In genomic region chr6:31586013-31586412, GRCh38 we compare ENCODE assay signal across 1 cellular context.
TF ChIP-seq lines count a peak whose summit lies in the region.

Gene LST1 (plus strand): TSS chr6:31586277. CDS start chr6:31587300, 1,023 bp downstream.

TF ChIP-seq in GM23338, 12 proteins besides CTCF, POLR2A, EP300 and RAD21 (continued from another document):
- TF ChIP-seq ZNF462 (CRISPR knock-in tag; IDR thresholded peaks at IDR 0.05) (no peak), EZH2 (IDR thresholded peaks at IDR 0.05; ENCODE audit: low read depth, unreplicated experiment) (no peak), EZH2phosphoT487 (IDR thresholded peaks at IDR 0.05; ENCODE audit: unreplicated experiment) (no peak), CREB1 (CRISPR knock-in tag; IDR thresholded peaks at IDR 0.05; ENCODE audit: low read depth) (no peak), ZNF331 (CRISPR knock-in tag; IDR thresholded peaks at IDR 0.05; ENCODE audit: low read depth) (no peak), JUNB (IDR thresholded peaks at IDR 0.05; ENCODE audit: unreplicated experiment) (no peak), POLR2AphosphoS5 (IDR thresholded peaks at IDR 0.05; ENCODE audit: low read depth) (no peak)
- TF ChIP-seq, protein P1, sequence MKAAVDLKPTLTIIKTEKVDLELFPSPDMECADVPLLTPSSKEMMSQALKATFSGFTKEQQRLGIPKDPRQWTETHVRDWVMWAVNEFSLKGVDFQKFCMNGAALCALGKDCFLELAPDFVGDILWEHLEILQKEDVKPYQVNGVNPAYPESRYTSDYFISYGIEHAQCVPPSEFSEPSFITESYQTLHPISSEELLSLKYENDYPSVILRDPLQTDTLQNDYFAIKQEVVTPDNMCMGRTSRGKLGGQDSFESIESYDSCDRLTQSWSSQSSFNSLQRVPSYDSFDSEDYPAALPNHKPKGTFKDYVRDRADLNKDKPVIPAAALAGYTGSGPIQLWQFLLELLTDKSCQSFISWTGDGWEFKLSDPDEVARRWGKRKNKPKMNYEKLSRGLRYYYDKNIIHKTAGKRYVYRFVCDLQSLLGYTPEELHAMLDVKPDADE (IDR thresholded peaks at IDR 0.05) = no peak
